In the genomic region with DNA sequence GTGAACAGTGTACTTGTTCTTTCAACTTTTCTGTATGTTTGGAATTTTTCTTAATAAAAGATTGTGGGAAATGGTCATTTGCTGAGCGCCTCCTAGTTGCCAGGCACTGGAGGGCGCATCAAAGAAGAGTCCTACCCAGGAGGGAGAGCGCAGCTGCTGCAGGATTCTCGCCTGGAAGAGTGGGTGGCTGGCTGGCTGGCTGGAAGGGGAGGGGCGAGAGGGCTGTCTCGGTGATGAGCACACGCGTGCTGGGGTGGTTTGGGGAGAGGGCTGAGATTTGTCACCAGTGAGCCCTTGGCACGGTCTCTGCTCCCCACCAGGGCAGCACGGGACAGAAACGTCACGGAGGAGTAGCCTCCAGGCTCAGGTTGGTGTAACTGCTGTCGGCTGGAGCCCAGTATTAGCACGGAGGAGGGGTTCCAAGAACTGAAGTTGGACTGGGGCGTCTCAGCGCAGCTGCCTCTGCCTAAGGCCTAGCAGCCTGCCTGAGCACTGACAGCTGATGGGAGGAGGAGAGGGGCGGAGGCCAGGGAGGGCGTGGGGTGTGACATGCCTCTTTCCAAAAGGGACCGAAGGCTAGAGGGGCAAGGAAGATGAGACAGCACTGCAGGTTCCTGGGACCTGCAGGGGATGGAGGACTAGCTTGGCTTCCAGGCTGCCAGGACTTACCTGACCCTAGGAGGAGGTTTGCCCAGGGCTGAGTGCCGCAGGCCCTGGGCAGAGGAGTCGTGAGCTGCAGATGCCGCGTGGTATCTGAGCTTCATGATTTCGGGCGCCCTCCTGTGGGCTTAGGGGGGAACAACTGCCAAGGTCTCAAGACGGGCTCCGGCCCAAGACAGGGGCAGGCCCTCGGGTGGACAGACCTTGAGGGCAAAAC, we compare ENCODE assay signal across 1 cellular context.
TF ChIP-seq lines count a peak whose summit lies in the region.

No MANE protein-coding gene starts in this region.

TF ChIP-seq in HepG2, 621 proteins besides CTCF, POLR2A, EP300 and RAD21 (continued from another document and continues in another):
- TF ChIP-seq, protein P1, sequence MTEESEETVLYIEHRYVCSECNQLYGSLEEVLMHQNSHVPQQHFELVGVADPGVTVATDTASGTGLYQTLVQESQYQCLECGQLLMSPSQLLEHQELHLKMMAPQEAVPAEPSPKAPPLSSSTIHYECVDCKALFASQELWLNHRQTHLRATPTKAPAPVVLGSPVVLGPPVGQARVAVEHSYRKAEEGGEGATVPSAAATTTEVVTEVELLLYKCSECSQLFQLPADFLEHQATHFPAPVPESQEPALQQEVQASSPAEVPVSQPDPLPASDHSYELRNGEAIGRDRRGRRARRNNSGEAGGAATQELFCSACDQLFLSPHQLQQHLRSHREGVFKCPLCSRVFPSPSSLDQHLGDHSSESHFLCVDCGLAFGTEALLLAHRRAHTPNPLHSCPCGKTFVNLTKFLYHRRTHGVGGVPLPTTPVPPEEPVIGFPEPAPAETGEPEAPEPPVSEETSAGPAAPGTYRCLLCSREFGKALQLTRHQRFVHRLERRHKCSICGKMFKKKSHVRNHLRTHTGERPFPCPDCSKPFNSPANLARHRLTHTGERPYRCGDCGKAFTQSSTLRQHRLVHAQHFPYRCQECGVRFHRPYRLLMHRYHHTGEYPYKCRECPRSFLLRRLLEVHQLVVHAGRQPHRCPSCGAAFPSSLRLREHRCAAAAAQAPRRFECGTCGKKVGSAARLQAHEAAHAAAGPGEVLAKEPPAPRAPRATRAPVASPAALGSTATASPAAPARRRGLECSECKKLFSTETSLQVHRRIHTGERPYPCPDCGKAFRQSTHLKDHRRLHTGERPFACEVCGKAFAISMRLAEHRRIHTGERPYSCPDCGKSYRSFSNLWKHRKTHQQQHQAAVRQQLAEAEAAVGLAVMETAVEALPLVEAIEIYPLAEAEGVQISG (CRISPR knock-in tag; IDR thresholded peaks at IDR 0.05), result peak; percentile 79
- TF ChIP-seq, protein P2, sequence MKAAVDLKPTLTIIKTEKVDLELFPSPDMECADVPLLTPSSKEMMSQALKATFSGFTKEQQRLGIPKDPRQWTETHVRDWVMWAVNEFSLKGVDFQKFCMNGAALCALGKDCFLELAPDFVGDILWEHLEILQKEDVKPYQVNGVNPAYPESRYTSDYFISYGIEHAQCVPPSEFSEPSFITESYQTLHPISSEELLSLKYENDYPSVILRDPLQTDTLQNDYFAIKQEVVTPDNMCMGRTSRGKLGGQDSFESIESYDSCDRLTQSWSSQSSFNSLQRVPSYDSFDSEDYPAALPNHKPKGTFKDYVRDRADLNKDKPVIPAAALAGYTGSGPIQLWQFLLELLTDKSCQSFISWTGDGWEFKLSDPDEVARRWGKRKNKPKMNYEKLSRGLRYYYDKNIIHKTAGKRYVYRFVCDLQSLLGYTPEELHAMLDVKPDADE (CRISPR knock-in tag; IDR thresholded peaks at IDR 0.05), result no peak
- TF ChIP-seq HES4 (CRISPR knock-in tag; IDR thresholded peaks at IDR 0.05; ENCODE audit: borderline replicate concordance), result no peak
- no peak for TF ChIP-seq RARA (CRISPR knock-in tag; IDR thresholded peaks at IDR 0.05)
- no peak; the same call in 1 of the 2 replicates for TF ChIP-seq ZNF274 (CRISPR knock-in tag; IDR thresholded peaks at IDR 0.05)
- TF ChIP-seq CHCHD3 (CRISPR knock-in tag; IDR thresholded peaks at IDR 0.05), result no peak
- TF ChIP-seq, protein P3, sequence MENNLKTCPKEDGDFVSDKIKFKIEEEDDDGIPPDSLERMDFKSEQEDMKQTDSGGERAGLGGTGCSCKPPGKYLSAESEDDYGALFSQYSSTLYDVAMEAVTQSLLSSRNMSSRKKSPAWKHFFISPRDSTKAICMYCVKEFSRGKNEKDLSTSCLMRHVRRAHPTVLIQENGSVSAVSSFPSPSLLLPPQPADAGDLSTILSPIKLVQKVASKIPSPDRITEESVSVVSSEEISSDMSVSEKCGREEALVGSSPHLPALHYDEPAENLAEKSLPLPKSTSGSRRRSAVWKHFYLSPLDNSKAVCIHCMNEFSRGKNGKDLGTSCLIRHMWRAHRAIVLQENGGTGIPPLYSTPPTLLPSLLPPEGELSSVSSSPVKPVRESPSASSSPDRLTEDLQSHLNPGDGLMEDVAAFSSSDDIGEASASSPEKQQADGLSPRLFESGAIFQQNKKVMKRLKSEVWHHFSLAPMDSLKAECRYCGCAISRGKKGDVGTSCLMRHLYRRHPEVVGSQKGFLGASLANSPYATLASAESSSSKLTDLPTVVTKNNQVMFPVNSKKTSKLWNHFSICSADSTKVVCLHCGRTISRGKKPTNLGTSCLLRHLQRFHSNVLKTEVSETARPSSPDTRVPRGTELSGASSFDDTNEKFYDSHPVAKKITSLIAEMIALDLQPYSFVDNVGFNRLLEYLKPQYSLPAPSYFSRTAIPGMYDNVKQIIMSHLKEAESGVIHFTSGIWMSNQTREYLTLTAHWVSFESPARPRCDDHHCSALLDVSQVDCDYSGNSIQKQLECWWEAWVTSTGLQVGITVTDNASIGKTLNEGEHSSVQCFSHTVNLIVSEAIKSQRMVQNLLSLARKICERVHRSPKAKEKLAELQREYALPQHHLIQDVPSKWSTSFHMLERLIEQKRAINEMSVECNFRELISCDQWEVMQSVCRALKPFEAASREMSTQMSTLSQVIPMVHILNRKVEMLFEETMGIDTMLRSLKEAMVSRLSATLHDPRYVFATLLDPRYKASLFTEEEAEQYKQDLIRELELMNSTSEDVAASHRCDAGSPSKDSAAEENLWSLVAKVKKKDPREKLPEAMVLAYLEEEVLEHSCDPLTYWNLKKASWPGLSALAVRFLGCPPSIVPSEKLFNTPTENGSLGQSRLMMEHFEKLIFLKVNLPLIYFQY (CRISPR knock-in tag; IDR thresholded peaks at IDR 0.05; ENCODE audit: borderline replicate concordance), result peak; percentile 86; the same call in 1 of the 2 replicates
- TF ChIP-seq ZSCAN9 (CRISPR knock-in tag; IDR thresholded peaks at IDR 0.05; ENCODE audit: borderline replicate concordance), result peak; percentile 73; the same call in 1 of the 2 replicates
- no peak for TF ChIP-seq ZFP62 (CRISPR knock-in tag; IDR thresholded peaks at IDR 0.05)
- TF ChIP-seq GZF1 (CRISPR knock-in tag; IDR thresholded peaks at IDR 0.05), result no peak
- TF ChIP-seq, protein P4, sequence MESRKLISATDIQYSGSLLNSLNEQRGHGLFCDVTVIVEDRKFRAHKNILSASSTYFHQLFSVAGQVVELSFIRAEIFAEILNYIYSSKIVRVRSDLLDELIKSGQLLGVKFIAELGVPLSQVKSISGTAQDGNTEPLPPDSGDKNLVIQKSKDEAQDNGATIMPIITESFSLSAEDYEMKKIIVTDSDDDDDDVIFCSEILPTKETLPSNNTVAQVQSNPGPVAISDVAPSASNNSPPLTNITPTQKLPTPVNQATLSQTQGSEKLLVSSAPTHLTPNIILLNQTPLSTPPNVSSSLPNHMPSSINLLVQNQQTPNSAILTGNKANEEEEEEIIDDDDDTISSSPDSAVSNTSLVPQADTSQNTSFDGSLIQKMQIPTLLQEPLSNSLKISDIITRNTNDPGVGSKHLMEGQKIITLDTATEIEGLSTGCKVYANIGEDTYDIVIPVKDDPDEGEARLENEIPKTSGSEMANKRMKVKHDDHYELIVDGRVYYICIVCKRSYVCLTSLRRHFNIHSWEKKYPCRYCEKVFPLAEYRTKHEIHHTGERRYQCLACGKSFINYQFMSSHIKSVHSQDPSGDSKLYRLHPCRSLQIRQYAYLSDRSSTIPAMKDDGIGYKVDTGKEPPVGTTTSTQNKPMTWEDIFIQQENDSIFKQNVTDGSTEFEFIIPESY (CRISPR knock-in tag; IDR thresholded peaks at IDR 0.05), result peak; percentile 96
- TF ChIP-seq MED13 (CRISPR knock-in tag; IDR thresholded peaks at IDR 0.05), result no peak
- TF ChIP-seq SNAI1 (CRISPR knock-in tag; IDR thresholded peaks at IDR 0.05; ENCODE audit: borderline replicate concordance), result no peak
- TF ChIP-seq, protein P5, sequence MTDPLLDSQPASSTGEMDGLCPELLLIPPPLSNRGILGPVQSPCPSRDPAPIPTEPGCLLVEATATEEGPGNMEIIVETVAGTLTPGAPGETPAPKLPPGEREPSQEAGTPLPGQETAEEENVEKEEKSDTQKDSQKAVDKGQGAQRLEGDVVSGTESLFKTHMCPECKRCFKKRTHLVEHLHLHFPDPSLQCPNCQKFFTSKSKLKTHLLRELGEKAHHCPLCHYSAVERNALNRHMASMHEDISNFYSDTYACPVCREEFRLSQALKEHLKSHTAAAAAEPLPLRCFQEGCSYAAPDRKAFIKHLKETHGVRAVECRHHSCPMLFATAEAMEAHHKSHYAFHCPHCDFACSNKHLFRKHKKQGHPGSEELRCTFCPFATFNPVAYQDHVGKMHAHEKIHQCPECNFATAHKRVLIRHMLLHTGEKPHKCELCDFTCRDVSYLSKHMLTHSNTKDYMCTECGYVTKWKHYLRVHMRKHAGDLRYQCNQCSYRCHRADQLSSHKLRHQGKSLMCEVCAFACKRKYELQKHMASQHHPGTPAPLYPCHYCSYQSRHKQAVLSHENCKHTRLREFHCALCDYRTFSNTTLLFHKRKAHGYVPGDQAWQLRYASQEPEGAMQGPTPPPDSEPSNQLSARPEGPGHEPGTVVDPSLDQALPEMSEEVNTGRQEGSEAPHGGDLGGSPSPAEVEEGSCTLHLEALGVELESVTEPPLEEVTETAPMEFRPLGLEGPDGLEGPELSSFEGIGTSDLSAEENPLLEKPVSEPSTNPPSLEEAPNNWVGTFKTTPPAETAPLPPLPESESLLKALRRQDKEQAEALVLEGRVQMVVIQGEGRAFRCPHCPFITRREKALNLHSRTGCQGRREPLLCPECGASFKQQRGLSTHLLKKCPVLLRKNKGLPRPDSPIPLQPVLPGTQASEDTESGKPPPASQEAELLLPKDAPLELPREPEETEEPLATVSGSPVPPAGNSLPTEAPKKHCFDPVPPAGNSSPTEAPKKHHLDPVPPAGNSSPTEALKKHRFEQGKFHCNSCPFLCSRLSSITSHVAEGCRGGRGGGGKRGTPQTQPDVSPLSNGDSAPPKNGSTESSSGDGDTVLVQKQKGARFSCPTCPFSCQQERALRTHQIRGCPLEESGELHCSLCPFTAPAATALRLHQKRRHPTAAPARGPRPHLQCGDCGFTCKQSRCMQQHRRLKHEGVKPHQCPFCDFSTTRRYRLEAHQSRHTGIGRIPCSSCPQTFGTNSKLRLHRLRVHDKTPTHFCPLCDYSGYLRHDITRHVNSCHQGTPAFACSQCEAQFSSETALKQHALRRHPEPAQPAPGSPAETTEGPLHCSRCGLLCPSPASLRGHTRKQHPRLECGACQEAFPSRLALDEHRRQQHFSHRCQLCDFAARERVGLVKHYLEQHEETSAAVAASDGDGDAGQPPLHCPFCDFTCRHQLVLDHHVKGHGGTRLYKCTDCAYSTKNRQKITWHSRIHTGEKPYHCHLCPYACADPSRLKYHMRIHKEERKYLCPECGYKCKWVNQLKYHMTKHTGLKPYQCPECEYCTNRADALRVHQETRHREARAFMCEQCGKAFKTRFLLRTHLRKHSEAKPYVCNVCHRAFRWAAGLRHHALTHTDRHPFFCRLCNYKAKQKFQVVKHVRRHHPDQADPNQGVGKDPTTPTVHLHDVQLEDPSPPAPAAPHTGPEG (CRISPR knock-in tag; IDR thresholded peaks at IDR 0.05), result peak; percentile 72; the same call in 1 of the 2 replicates
- no peak for TF ChIP-seq PLRG1 (conservative IDR thresholded peaks at IDR 0.05)
- TF ChIP-seq, protein P6, sequence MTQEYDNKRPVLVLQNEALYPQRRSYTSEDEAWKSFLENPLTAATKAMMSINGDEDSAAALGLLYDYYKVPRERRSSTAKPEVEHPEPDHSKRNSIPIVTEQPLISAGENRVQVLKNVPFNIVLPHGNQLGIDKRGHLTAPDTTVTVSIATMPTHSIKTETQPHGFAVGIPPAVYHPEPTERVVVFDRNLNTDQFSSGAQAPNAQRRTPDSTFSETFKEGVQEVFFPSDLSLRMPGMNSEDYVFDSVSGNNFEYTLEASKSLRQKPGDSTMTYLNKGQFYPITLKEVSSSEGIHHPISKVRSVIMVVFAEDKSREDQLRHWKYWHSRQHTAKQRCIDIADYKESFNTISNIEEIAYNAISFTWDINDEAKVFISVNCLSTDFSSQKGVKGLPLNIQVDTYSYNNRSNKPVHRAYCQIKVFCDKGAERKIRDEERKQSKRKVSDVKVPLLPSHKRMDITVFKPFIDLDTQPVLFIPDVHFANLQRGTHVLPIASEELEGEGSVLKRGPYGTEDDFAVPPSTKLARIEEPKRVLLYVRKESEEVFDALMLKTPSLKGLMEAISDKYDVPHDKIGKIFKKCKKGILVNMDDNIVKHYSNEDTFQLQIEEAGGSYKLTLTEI (CRISPR knock-in tag; conservative IDR thresholded peaks at IDR 0.05), result no peak
- TF ChIP-seq, protein P7, sequence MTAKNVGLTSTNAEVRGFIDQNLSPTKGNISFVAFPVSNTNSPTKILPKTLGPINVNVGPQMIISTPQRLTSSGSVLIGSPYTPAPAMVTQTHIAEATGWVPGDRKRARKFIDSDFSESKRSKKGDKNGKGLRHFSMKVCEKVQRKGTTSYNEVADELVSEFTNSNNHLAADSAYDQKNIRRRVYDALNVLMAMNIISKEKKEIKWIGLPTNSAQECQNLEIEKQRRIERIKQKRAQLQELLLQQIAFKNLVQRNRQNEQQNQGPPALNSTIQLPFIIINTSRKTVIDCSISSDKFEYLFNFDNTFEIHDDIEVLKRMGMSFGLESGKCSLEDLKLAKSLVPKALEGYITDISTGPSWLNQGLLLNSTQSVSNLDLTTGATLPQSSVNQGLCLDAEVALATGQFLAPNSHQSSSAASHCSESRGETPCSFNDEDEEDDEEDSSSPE (CRISPR knock-in tag; IDR thresholded peaks at IDR 0.05), result peak; percentile 50; the same call in 1 of the 2 replicates
- TF ChIP-seq ZNF703 (CRISPR knock-in tag; IDR thresholded peaks at IDR 0.05; ENCODE audit: borderline replicate concordance), result no peak
- TF ChIP-seq, protein P8, sequence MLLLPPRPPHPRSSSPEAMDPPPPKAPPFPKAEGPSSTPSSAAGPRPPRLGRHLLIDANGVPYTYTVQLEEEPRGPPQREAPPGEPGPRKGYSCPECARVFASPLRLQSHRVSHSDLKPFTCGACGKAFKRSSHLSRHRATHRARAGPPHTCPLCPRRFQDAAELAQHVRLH (CRISPR knock-in tag; IDR thresholded peaks at IDR 0.05; ENCODE audit: borderline replicate concordance, low read depth), result peak; percentile 55; the same call in 1 of the 2 replicates
- TF ChIP-seq ZNF75D (CRISPR knock-in tag; IDR thresholded peaks at IDR 0.05; ENCODE audit: borderline replicate concordance), result no peak
- TF ChIP-seq, protein P9, sequence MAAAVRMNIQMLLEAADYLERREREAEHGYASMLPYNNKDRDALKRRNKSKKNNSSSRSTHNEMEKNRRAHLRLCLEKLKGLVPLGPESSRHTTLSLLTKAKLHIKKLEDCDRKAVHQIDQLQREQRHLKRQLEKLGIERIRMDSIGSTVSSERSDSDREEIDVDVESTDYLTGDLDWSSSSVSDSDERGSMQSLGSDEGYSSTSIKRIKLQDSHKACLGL (CRISPR knock-in tag; IDR thresholded peaks at IDR 0.05), result 0 out of 2 replicates have a peak, but pooled peaks have one; percentile 53
- no peak for TF ChIP-seq NONO (IDR thresholded peaks at IDR 0.05)
- no peak; the same call in 1 of the 2 replicates for TF ChIP-seq NONO (CRISPR knock-in tag; conservative IDR thresholded peaks at IDR 0.05)
- peak; percentile 43; the same call in 1 of the 2 replicates for TF ChIP-seq ZNF546 (CRISPR knock-in tag; conservative IDR thresholded peaks at IDR 0.05)
- TF ChIP-seq MEIS1 (CRISPR knock-in tag; IDR thresholded peaks at IDR 0.05; ENCODE audit: borderline replicate concordance), result peak; percentile 71; the same call in 1 of the 2 replicates
- peak; percentile 25; the same call in 1 of the 2 replicates for TF ChIP-seq ZNF556 (CRISPR knock-in tag; IDR thresholded peaks at IDR 0.05; ENCODE audit: borderline replicate concordance)
- no peak for TF ChIP-seq ZNF558 (CRISPR knock-in tag; IDR thresholded peaks at IDR 0.05; ENCODE audit: borderline replicate concordance)
- no peak for TF ChIP-seq ZNF841 (CRISPR knock-in tag; IDR thresholded peaks at IDR 0.05; ENCODE audit: borderline replicate concordance)
- no peak for TF ChIP-seq ZNF430 (CRISPR knock-in tag; IDR thresholded peaks at IDR 0.05)
